ENCODE assay signal across 17 cellular contexts in the genomic region with DNA sequence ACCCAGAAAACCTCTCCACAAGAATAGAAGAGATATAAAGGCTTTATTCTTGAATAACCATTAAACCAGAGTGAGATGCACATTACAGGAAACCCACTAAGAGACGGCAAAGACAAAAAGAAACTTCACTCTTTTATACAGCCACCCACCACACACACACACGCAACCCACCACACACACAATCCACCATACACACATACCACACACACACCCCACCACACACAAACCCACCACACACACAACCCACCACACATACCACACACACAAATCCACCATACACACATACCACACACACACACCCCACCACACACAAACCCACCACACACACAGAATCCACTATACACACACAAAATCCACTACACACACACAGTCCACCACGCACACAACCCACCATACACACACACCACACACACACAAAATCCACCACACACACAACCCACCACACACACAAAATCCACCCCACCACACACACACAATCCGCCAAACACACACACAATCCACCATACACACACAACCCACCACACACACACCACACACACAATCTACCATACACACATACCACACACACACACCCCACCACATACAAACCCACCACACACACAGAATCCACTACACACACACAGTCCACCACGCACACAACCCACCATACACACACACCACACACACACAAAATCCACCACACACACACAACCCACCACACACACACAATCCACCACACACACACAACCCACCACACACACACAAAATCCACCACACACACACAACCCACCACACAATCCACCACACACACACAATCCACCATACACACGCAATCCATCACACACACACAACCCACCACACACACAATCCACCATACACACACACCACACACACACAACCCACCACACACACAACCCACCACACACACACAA. TPM values are rescaled to one million over a fixed set of nuclear protein-coding genes. Genes with fewer than 3 reads are reported as not detected.
DNase-seq lines count a peak whose midpoint lies in the region; ATAC-seq, FAIRE-seq and TF ChIP-seq lines count a peak whose summit lies in the region.
"Had no signal": no experiment of that assay in that cellular context is flagged by ENCODE, and none has a peak within 500 bp of the region (broad histone marks: within the 10 kb centered on the region; RNA-seq: fewer than 3 reads in every experiment).

No MANE protein-coding gene starts in this region.

- H2AFZ ChIP-seq in HepG2 (ENCODE audit: low read length), result no peak overlapping the region

- no peaks in the 10 kb centered on the region for H3K9me3 Mint-ChIP-seq in memory B cell
- H3K9me3 Mint-ChIP-seq: WTC11 had no signal

- H3K27me3 ChIP-seq in HepG2 (ENCODE audit: control insufficient read depth in 1 of 2, insufficient read depth in 2 of 2, low read length in 2 of 2), result no peaks in the 10 kb centered on the region
- no peaks in the 10 kb centered on the region for H3K27me3 ChIP-seq in right lobe of liver
- H3K27me3 ChIP-seq in testis, result no peaks in the 10 kb centered on the region
- H3K27me3 ChIP-seq: SJCRH30 had no signal

- peak overlapping the region; percentile 77 for H3K27ac Mint-ChIP-seq in T-helper 17 cell
- H3K27ac Mint-ChIP-seq in memory B cell, result peak overlapping the region; percentile 93
- H3K27ac Mint-ChIP-seq: WTC11 had no signal

- no peaks in the 10 kb centered on the region for H3K27me3 Mint-ChIP-seq in T-helper 17 cell
- H3K27me3 Mint-ChIP-seq in memory B cell, result peaks cover 3% of the 10 kb centered on the region

- intact Hi-C loops in HepG2 (cut with micrococcal nuclease; ENCODE audit: unreplicated experiment), result loop anchor here (5.0 to 10.0 kb wide), 2 partner anchors 37 to 74 kb away; partner anchors contain the start of genes ACTR3C and LRRC61
- intact Hi-C loops in right lobe of liver (cut with DNase I), result no loop called here
- intact Hi-C loops in testis (cut with DNase I; ENCODE audit: low total_unique reads), result no loop called here

- ATAC-seq in HepG2 (no peak), right lobe of liver (no peak), T-helper 17 cell (no peak), memory B cell (ENCODE audit: low read depth) (no peak), GM21723 (IDR thresholded peaks at IDR 0.05; ENCODE audit: unreplicated experiment) (no peak)
- ATAC-seq: PC-3, WTC11 had no signal

- no peak overlapping the region for H3K4me2 ChIP-seq in HepG2 (ENCODE audit: low read depth, low read length)

- no peak for TF ChIP-seq EP300 in HepG2 (IDR thresholded peaks at IDR 0.05; ENCODE audit: low read depth in 2 of 2, low read length in 2 of 2)
- no peak for TF ChIP-seq EP300 in HepG2 (CRISPR knock-in tag; IDR thresholded peaks at IDR 0.05; ENCODE audit: borderline replicate concordance)

- H3K9ac ChIP-seq in HepG2 (ENCODE audit: insufficient read depth, low read depth, low read length), result no peak overlapping the region

- H3K4me1 ChIP-seq in HepG2 (ENCODE audit: insufficient read depth, low read length), result peaks cover 63% of the 10 kb centered on the region
- H3K4me1 ChIP-seq in right lobe of liver, result peaks cover 0 to 23% (median 7%) of the 10 kb centered on the region in 4 donors
- H3K4me1 ChIP-seq in testis, result no peaks in the 10 kb centered on the region

- H4K20me1 ChIP-seq in HepG2 (ENCODE audit: insufficient read depth, low read length), result no peaks in the 10 kb centered on the region

- no peaks in the 10 kb centered on the region for H3K79me2 ChIP-seq in HepG2 (ENCODE audit: insufficient read depth, low read length)

- peaks cover 20% of the 10 kb centered on the region for H3K4me1 Mint-ChIP-seq in T-helper 17 cell
- H3K4me1 Mint-ChIP-seq in memory B cell, result peaks cover 28% of the 10 kb centered on the region

- H3K36me3 Mint-ChIP-seq in T-helper 17 cell (ENCODE audit: low read depth) (peaks cover 3% of the 10 kb centered on the region), memory B cell (no peaks in the 10 kb centered on the region)
- H3K36me3 Mint-ChIP-seq: WTC11 had no signal

- H3K36me3 ChIP-seq in HepG2 (replicated peaks in 1 of 2; ENCODE audit: control insufficient read depth in 1 of 2, insufficient read depth in 2 of 2, low read length in 2 of 2), result no peaks in the 10 kb centered on the region
- H3K36me3 ChIP-seq in right lobe of liver, result no peaks in the 10 kb centered on the region
- no peaks in the 10 kb centered on the region for H3K36me3 ChIP-seq in testis (ENCODE audit: low read depth, missing control alignments)
- H3K36me3 ChIP-seq: SJCRH30 had no signal

- peak; percentile 75 for FAIRE-seq in HepG2 (lab: Jason Lieb, UNC)
- FAIRE-seq: frontal cortex had no signal

- H3K4me3 ChIP-seq in HepG2 (replicated peaks in 1 of 3; ENCODE audit: insufficient read depth in 1 of 3, low read depth in 2 of 3, low read length in 3 of 3) (no peak overlapping the region), right lobe of liver (no peak overlapping the region), testis (no peak overlapping the region)
- H3K4me3 ChIP-seq: SJCRH30 had no signal

- in situ Hi-C loops in HepG2 (cut with HindIII; ENCODE audit: extremely low pct_ligation_motif_present, low pct_unique_long_range_greater_than_20kb), result no loop called here

- CTCF ChIA-PET in HepG2 (lab: Yijun Ruan, JAX; ENCODE audit: low intra/inter-chr PET ratio, low total read pairs), result interaction anchor here (4.3 kb wide), 1 partner anchor 30 kb away, joined by 45 read pairs; no protein-coding TSS in a partner anchor

- TF ChIP-seq POLR2A in HepG2 (IDR thresholded peaks at IDR 0.05; ENCODE audit: insufficient read depth in 1 of 2, low read depth in 2 of 2, low read length in 2 of 2) (no peak), right lobe of liver (IDR thresholded peaks at IDR 0.05) (no peak), testis (IDR thresholded peaks at IDR 0.05) (no peak)

- no TSS peak for BruUV-seq in HepG2 (replicated peaks; lab: Mats Ljungman, UMichigan)

- H3K27ac ChIP-seq in HepG2 (ENCODE audit: extremely low read length, insufficient read depth, low read length) (no peak overlapping the region), right lobe of liver (no peak overlapping the region), testis (no peak overlapping the region)
- H3K27ac ChIP-seq: SJCRH30 had no signal

- no peak for TF ChIP-seq RAD21 in HepG2 (CRISPR knock-in tag; IDR thresholded peaks at IDR 0.05)

- WGBS in HepG2 (ENCODE audit: low lambda C conversion rate), result 82% methylated on average over 6 of the region's 6 CpGs
- 90% methylated on average over 6 of the region's 6 CpGs for WGBS in right lobe of liver (ENCODE audit: insufficient coverage, low coverage, low lambda C conversion rate, missing lambda C conversion rate)
- WGBS in testis, 2 donors, result 88 to 91% methylated on average over 6 of the region's 6 CpGs

- TF ChIP-seq CTCF in HepG2 (CRISPR knock-in tag; IDR thresholded peaks at IDR 0.05) (no peak), right lobe of liver (IDR thresholded peaks at IDR 0.05) (no peak), testis (IDR thresholded peaks at IDR 0.05) (no peak)

- no peaks in the 10 kb centered on the region for H3K9me3 ChIP-seq in HepG2 (ENCODE audit: low read length)
- H3K9me3 ChIP-seq in right lobe of liver, result no peaks in the 10 kb centered on the region
- no peaks in the 10 kb centered on the region for H3K9me3 ChIP-seq in T-helper 17 cell (ENCODE audit: control insufficient read depth, low read length, poor library complexity, severe bottlenecking)
- H3K9me3 ChIP-seq in testis, result no peaks in the 10 kb centered on the region
- H3K9me3 ChIP-seq: SJCRH30 had no signal

- POLR2A ChIA-PET in HepG2 (lab: Yijun Ruan, JAX), result interaction anchor here (1.2 to 1.3 kb wide), 2 partner anchors 10 to 11 kb away, joined by 3 to 5 read pairs; partner anchors contain the start of gene REPIN1

- DNase-seq in HepG2 (ENCODE audit: low spot score) (no peak), right lobe of liver (no peak), T-helper 17 cell (no peak), memory B cell (ENCODE audit: low spot score in 2 of 2) (no peak), Ammon's horn (ENCODE audit: low spot score) (no peak), testis (no peak)
- DNase-seq: Kasumi-1; NCI-H1417 treated with DMSO at 0.1 percent for 48 hours; occipital lobe; PC-3; retina; SJCRH30; stimulated activated naive CD4-positive, alpha-beta T cell treated with Interleukin-2 at 50 U/mL for 16 hours had no signal

- H3K4me3 Mint-ChIP-seq in T-helper 17 cell, result peak overlapping the region; percentile 19
- no peak overlapping the region for H3K4me3 Mint-ChIP-seq in memory B cell
- H3K4me3 Mint-ChIP-seq: WTC11 had no signal

RNA-seq across cellular contexts. Expression of gene REPIN1, which starts 9.4 kb away (rescaled TPM):
- total RNA-seq in HepG2 (2016; rRNA removed; fragmentation: Illumina TruSeq; extraction: Trizol) (86.4 and 108 TPM in 2 replicates), right lobe of liver (100 to 1,000 TPM in 2 of 6 experiments, 10 to 100 TPM in 4; 56.2 to 133 (median 73.5) TPM), T-helper 17 cell (10 to 100 TPM; 43.0 to 49.8 TPM), testis (10 to 100 TPM; 59.1 to 73.9 TPM)
- 34.3 and 36.1 TPM in 2 replicates for total RNA-seq in HepG2 (2016; cell fraction: cytosol; rRNA removed; fragmentation: Illumina TruSeq; extraction: Trizol; ENCODE audit: low read depth)
- 77.5 and 106 TPM in 2 replicates for total RNA-seq in HepG2 (2016; cell fraction: insoluble cytoplasmic fraction; rRNA removed; fragmentation: Illumina TruSeq; extraction: Trizol)
- 112 and 119 TPM in 2 replicates for total RNA-seq in HepG2 (2016; cell fraction: membrane; rRNA removed; fragmentation: Illumina TruSeq; extraction: Trizol)
- 81.1 and 91.5 TPM in 2 replicates for total RNA-seq in HepG2 (2016; cell fraction: nucleus; rRNA removed; fragmentation: Illumina TruSeq; extraction: Trizol)
- polyA plus RNA-seq in HepG2 (2011; rRNA removed) (69.9 and 87.9 TPM in 2 replicates), testis (ENCODE audit: insufficient read depth, low read depth, low replicate concordance) (45.4 TPM)
- 58.9 and 82.1 TPM in 2 replicates for polyA plus RNA-seq in HepG2 (2011; cell fraction: cytosol; rRNA removed)
- 189 and 195 TPM in 2 replicates for polyA plus RNA-seq in HepG2 (2011; cell fraction: nucleus; rRNA removed)
- 52.5 and 64.7 TPM in 2 replicates for polyA plus RNA-seq in HepG2 (2012)
- 22.0 and 24.7 TPM in 2 replicates for polyA plus RNA-seq in HepG2 (2016; cell fraction: cytosol; fragmentation: Illumina TruSeq; extraction: Trizol; ENCODE audit: low read depth)
- polyA plus RNA-seq in HepG2 (2016; cell fraction: insoluble cytoplasmic fraction; fragmentation: Illumina TruSeq; extraction: Trizol; ENCODE audit: low read depth), result 82.2 and 105 TPM in 2 replicates
- polyA plus RNA-seq in HepG2 (2016; cell fraction: membrane; fragmentation: Illumina TruSeq; extraction: Trizol; ENCODE audit: low read depth), result 77.8 and 77.9 TPM in 2 replicates
- polyA plus RNA-seq in HepG2 (2016; cell fraction: nucleus; fragmentation: Illumina TruSeq; extraction: Trizol; ENCODE audit: insufficient read depth, low read depth), result 138 and 155 TPM in 2 replicates
- 81.7 and 98.0 TPM in 2 replicates for polyA minus RNA-seq in HepG2 (2011; rRNA and poly(A)+ RNA removed; ENCODE audit: low replicate concordance)
- polyA minus RNA-seq in HepG2 (2011; cell fraction: cytosol; rRNA and poly(A)+ RNA removed), result 35.3 and 35.6 TPM in 2 replicates
- polyA minus RNA-seq in HepG2 (2011; cell fraction: nucleus; rRNA and poly(A)+ RNA removed), result 50.5 and 54.6 TPM in 2 replicates

RNA-seq across cellular contexts. Expression of gene RARRES2, which starts 17.8 kb away (rescaled TPM):
- total RNA-seq in HepG2 (2016; rRNA removed; fragmentation: Illumina TruSeq; extraction: Trizol) (94.6 and 172 TPM in 2 replicates), right lobe of liver (100 to 1,000 TPM; 552 to 948 (median 788) TPM), T-helper 17 cell (not detected), testis (10 to 100 TPM; 21.1 to 58.8 TPM)
- total RNA-seq in HepG2 (2016; cell fraction: cytosol; rRNA removed; fragmentation: Illumina TruSeq; extraction: Trizol; ENCODE audit: low read depth), result 63.6 and 75.7 TPM in 2 replicates
- 93.3 and 178 TPM in 2 replicates for total RNA-seq in HepG2 (2016; cell fraction: insoluble cytoplasmic fraction; rRNA removed; fragmentation: Illumina TruSeq; extraction: Trizol)
- total RNA-seq in HepG2 (2016; cell fraction: membrane; rRNA removed; fragmentation: Illumina TruSeq; extraction: Trizol), result 68.9 and 86.6 TPM in 2 replicates
- total RNA-seq in HepG2 (2016; cell fraction: nucleus; rRNA removed; fragmentation: Illumina TruSeq; extraction: Trizol), result 126 and 156 TPM in 2 replicates
- polyA plus RNA-seq in HepG2 (2011; rRNA removed) (134 and 157 TPM in 2 replicates), testis (ENCODE audit: insufficient read depth, low read depth, low replicate concordance) (93.7 TPM)
- 197 and 233 TPM in 2 replicates for polyA plus RNA-seq in HepG2 (2011; cell fraction: cytosol; rRNA removed)
- polyA plus RNA-seq in HepG2 (2011; cell fraction: nucleus; rRNA removed), result 164 and 202 TPM in 2 replicates
- 37.9 and 77.4 TPM in 2 replicates for polyA plus RNA-seq in HepG2 (2012)
- polyA plus RNA-seq in HepG2 (2016; cell fraction: cytosol; fragmentation: Illumina TruSeq; extraction: Trizol; ENCODE audit: low read depth), result 96.7 and 115 TPM in 2 replicates
- 134 and 138 TPM in 2 replicates for polyA plus RNA-seq in HepG2 (2016; cell fraction: insoluble cytoplasmic fraction; fragmentation: Illumina TruSeq; extraction: Trizol; ENCODE audit: low read depth)
- 82.1 and 99.5 TPM in 2 replicates for polyA plus RNA-seq in HepG2 (2016; cell fraction: membrane; fragmentation: Illumina TruSeq; extraction: Trizol; ENCODE audit: low read depth)
- polyA plus RNA-seq in HepG2 (2016; cell fraction: nucleus; fragmentation: Illumina TruSeq; extraction: Trizol; ENCODE audit: insufficient read depth, low read depth), result 420 and 455 TPM in 2 replicates
- polyA minus RNA-seq in HepG2 (2011; rRNA and poly(A)+ RNA removed; ENCODE audit: low replicate concordance), result 22.1 TPM in 1 of 2 replicates, not detected in the other
- 17.4 and 20.0 TPM in 2 replicates for polyA minus RNA-seq in HepG2 (2011; cell fraction: cytosol; rRNA and poly(A)+ RNA removed)
- polyA minus RNA-seq in HepG2 (2011; cell fraction: nucleus; rRNA and poly(A)+ RNA removed), result 6.1 and 7.3 TPM in 2 replicates

RNA-seq across cellular contexts. Expression of gene ZNF775, which starts 19.9 kb away (rescaled TPM):
- total RNA-seq in HepG2 (2016; rRNA removed; fragmentation: Illumina TruSeq; extraction: Trizol) (3.1 and 4.5 TPM in 2 replicates), right lobe of liver (1 to 10 TPM in 3 of 6 experiments, under 1 TPM in 3; 0.44 to 1.6 (median 0.96) TPM), T-helper 17 cell (1 to 10 TPM; 1.4 to 2.1 TPM), testis (10 to 100 TPM; 11.0 to 14.1 TPM)
- total RNA-seq in HepG2 (2016; cell fraction: cytosol; rRNA removed; fragmentation: Illumina TruSeq; extraction: Trizol; ENCODE audit: low read depth), result 0.71 TPM in 2 replicates
- total RNA-seq in HepG2 (2016; cell fraction: insoluble cytoplasmic fraction; rRNA removed; fragmentation: Illumina TruSeq; extraction: Trizol), result 3.6 and 3.8 TPM in 2 replicates
- 1.9 and 2.5 TPM in 2 replicates for total RNA-seq in HepG2 (2016; cell fraction: membrane; rRNA removed; fragmentation: Illumina TruSeq; extraction: Trizol)
- total RNA-seq in HepG2 (2016; cell fraction: nucleus; rRNA removed; fragmentation: Illumina TruSeq; extraction: Trizol), result 1.8 and 3.2 TPM in 2 replicates
- polyA plus RNA-seq in HepG2 (2011; rRNA removed) (3.2 and 3.8 TPM in 2 replicates), testis (ENCODE audit: insufficient read depth, low read depth, low replicate concordance) (5.2 TPM)
- 2.6 and 4.5 TPM in 2 replicates for polyA plus RNA-seq in HepG2 (2011; cell fraction: cytosol; rRNA removed)
- polyA plus RNA-seq in HepG2 (2011; cell fraction: nucleus; rRNA removed), result 5.8 and 5.9 TPM in 2 replicates
- polyA plus RNA-seq in HepG2 (2012), result 2.1 and 3.1 TPM in 2 replicates
- polyA plus RNA-seq in HepG2 (2016; cell fraction: cytosol; fragmentation: Illumina TruSeq; extraction: Trizol; ENCODE audit: low read depth), result 0.67 and 0.68 TPM in 2 replicates
- 3.7 and 4.2 TPM in 2 replicates for polyA plus RNA-seq in HepG2 (2016; cell fraction: insoluble cytoplasmic fraction; fragmentation: Illumina TruSeq; extraction: Trizol; ENCODE audit: low read depth)
- polyA plus RNA-seq in HepG2 (2016; cell fraction: membrane; fragmentation: Illumina TruSeq; extraction: Trizol; ENCODE audit: low read depth), result 1.2 and 1.8 TPM in 2 replicates
- polyA plus RNA-seq in HepG2 (2016; cell fraction: nucleus; fragmentation: Illumina TruSeq; extraction: Trizol; ENCODE audit: insufficient read depth, low read depth), result 5.2 and 9.1 TPM in 2 replicates
- 0.37 and 3.7 TPM in 2 replicates for polyA minus RNA-seq in HepG2 (2011; rRNA and poly(A)+ RNA removed; ENCODE audit: low replicate concordance)
- polyA minus RNA-seq in HepG2 (2011; cell fraction: cytosol; rRNA and poly(A)+ RNA removed), result 2.5 and 3.9 TPM in 2 replicates
- polyA minus RNA-seq in HepG2 (2011; cell fraction: nucleus; rRNA and poly(A)+ RNA removed), result 1.8 and 2.4 TPM in 2 replicates

RNA-seq across cellular contexts. Expression of gene ACTR3C, which starts 35.9 kb away (rescaled TPM):
- total RNA-seq in HepG2 (2016; rRNA removed; fragmentation: Illumina TruSeq; extraction: Trizol), result 4.1 and 7.5 TPM in 2 replicates
- total RNA-seq in HepG2 (2016; cell fraction: cytosol; rRNA removed; fragmentation: Illumina TruSeq; extraction: Trizol; ENCODE audit: low read depth), result 7.2 and 7.8 TPM in 2 replicates
- total RNA-seq in HepG2 (2016; cell fraction: insoluble cytoplasmic fraction; rRNA removed; fragmentation: Illumina TruSeq; extraction: Trizol), result 3.7 and 6.7 TPM in 2 replicates
- 4.8 and 5.6 TPM in 2 replicates for total RNA-seq in HepG2 (2016; cell fraction: membrane; rRNA removed; fragmentation: Illumina TruSeq; extraction: Trizol)
- total RNA-seq in HepG2 (2016; cell fraction: nucleus; rRNA removed; fragmentation: Illumina TruSeq; extraction: Trizol), result 17.1 and 19.7 TPM in 2 replicates
- polyA plus RNA-seq in HepG2 (2011; rRNA removed), result 3.2 and 3.8 TPM in 2 replicates
- 2.5 and 2.7 TPM in 2 replicates for polyA plus RNA-seq in HepG2 (2011; cell fraction: cytosol; rRNA removed)
- polyA plus RNA-seq in HepG2 (2011; cell fraction: nucleus; rRNA removed), result 4.0 and 4.3 TPM in 2 replicates
- 1.2 and 1.4 TPM in 2 replicates for polyA plus RNA-seq in HepG2 (2012)
- 0.95 and 2.7 TPM in 2 replicates for polyA plus RNA-seq in HepG2 (2016; cell fraction: cytosol; fragmentation: Illumina TruSeq; extraction: Trizol; ENCODE audit: low read depth)
- 1.9 and 3.9 TPM in 2 replicates for polyA plus RNA-seq in HepG2 (2016; cell fraction: insoluble cytoplasmic fraction; fragmentation: Illumina TruSeq; extraction: Trizol; ENCODE audit: low read depth)
- 1.4 and 1.6 TPM in 2 replicates for polyA plus RNA-seq in HepG2 (2016; cell fraction: membrane; fragmentation: Illumina TruSeq; extraction: Trizol; ENCODE audit: low read depth)
- polyA plus RNA-seq in HepG2 (2016; cell fraction: nucleus; fragmentation: Illumina TruSeq; extraction: Trizol; ENCODE audit: insufficient read depth, low read depth), result 4.9 and 8.0 TPM in 2 replicates
- polyA minus RNA-seq in HepG2 (2011; rRNA and poly(A)+ RNA removed; ENCODE audit: low replicate concordance), result 10.0 and 39.9 TPM in 2 replicates
- polyA minus RNA-seq in HepG2 (2011; cell fraction: cytosol; rRNA and poly(A)+ RNA removed), result 2.6 and 3.3 TPM in 2 replicates
- 44.3 and 59.4 TPM in 2 replicates for polyA minus RNA-seq in HepG2 (2011; cell fraction: nucleus; rRNA and poly(A)+ RNA removed)
- total RNA-seq in right lobe of liver, result 10 to 100 TPM; 30.0 to 36.5 (median 32.7) TPM
- total RNA-seq in T-helper 17 cell, result 10 to 100 TPM in 1 of 2 donors, 1 to 10 TPM in 1; 6.0 to 10.2 TPM
- total RNA-seq in testis, result 10 to 100 TPM in 1 of 2 donors, 1 to 10 TPM in 1; 6.1 to 13.0 TPM
- polyA plus RNA-seq in testis (ENCODE audit: insufficient read depth, low read depth, low replicate concordance), result 12.2 TPM

RNA-seq across cellular contexts. Expression of gene LRRC61, which starts 36.1 kb away (rescaled TPM):
- total RNA-seq in HepG2 (2016; rRNA removed; fragmentation: Illumina TruSeq; extraction: Trizol), result 34.8 and 38.4 TPM in 2 replicates
- total RNA-seq in HepG2 (2016; cell fraction: cytosol; rRNA removed; fragmentation: Illumina TruSeq; extraction: Trizol; ENCODE audit: low read depth), result 10.3 and 10.8 TPM in 2 replicates
- 30.5 and 35.2 TPM in 2 replicates for total RNA-seq in HepG2 (2016; cell fraction: insoluble cytoplasmic fraction; rRNA removed; fragmentation: Illumina TruSeq; extraction: Trizol)
- 34.2 and 36.9 TPM in 2 replicates for total RNA-seq in HepG2 (2016; cell fraction: membrane; rRNA removed; fragmentation: Illumina TruSeq; extraction: Trizol)
- total RNA-seq in HepG2 (2016; cell fraction: nucleus; rRNA removed; fragmentation: Illumina TruSeq; extraction: Trizol), result 25.0 and 31.2 TPM in 2 replicates
- 33.0 and 42.2 TPM in 2 replicates for polyA plus RNA-seq in HepG2 (2011; rRNA removed)
- polyA plus RNA-seq in HepG2 (2011; cell fraction: cytosol; rRNA removed), result 34.7 and 58.3 TPM in 2 replicates
- 25.0 and 33.0 TPM in 2 replicates for polyA plus RNA-seq in HepG2 (2011; cell fraction: nucleus; rRNA removed)
- 22.2 and 36.3 TPM in 2 replicates for polyA plus RNA-seq in HepG2 (2012)
- 19.9 and 25.0 TPM in 2 replicates for polyA plus RNA-seq in HepG2 (2016; cell fraction: cytosol; fragmentation: Illumina TruSeq; extraction: Trizol; ENCODE audit: low read depth)
- polyA plus RNA-seq in HepG2 (2016; cell fraction: insoluble cytoplasmic fraction; fragmentation: Illumina TruSeq; extraction: Trizol; ENCODE audit: low read depth), result 36.4 and 46.3 TPM in 2 replicates
- polyA plus RNA-seq in HepG2 (2016; cell fraction: membrane; fragmentation: Illumina TruSeq; extraction: Trizol; ENCODE audit: low read depth), result 41.1 and 42.5 TPM in 2 replicates
- 34.8 and 36.2 TPM in 2 replicates for polyA plus RNA-seq in HepG2 (2016; cell fraction: nucleus; fragmentation: Illumina TruSeq; extraction: Trizol; ENCODE audit: insufficient read depth, low read depth)
- polyA minus RNA-seq in HepG2 (2011; rRNA and poly(A)+ RNA removed; ENCODE audit: low replicate concordance), result 45.8 and 71.1 TPM in 2 replicates
- polyA minus RNA-seq in HepG2 (2011; cell fraction: cytosol; rRNA and poly(A)+ RNA removed), result 33.7 and 34.5 TPM in 2 replicates
- polyA minus RNA-seq in HepG2 (2011; cell fraction: nucleus; rRNA and poly(A)+ RNA removed), result 13.3 and 15.4 TPM in 2 replicates
- 10 to 100 TPM; 13.0 to 33.0 (median 19.1) TPM for total RNA-seq in right lobe of liver
- total RNA-seq in T-helper 17 cell, result 1 to 10 TPM; 6.4 to 6.9 TPM
- 10 to 100 TPM; 18.4 to 35.4 TPM for total RNA-seq in testis
- polyA plus RNA-seq in testis (ENCODE audit: insufficient read depth, low read depth, low replicate concordance), result 16.7 TPM
- total RNA-seq: G401, SJCRH30 had no signal

Comparison
In these comparisons a context has a peak if more than half of its experiments do, and no peak if none do; other contexts are left out.
1. RNA of gene RARRES2, which starts 17.8 kb away (total RNA-seq): 552 to 948 TPM in right lobe of liver, 63.6 to 178 TPM in HepG2 and 21.1 to 58.8 TPM in testis; not detected in T-helper 17 cell; every median in the first group is over 10 times any median in the second.